Comparison of ENCODE assay signal across 13 cellular contexts in the genomic region with DNA sequence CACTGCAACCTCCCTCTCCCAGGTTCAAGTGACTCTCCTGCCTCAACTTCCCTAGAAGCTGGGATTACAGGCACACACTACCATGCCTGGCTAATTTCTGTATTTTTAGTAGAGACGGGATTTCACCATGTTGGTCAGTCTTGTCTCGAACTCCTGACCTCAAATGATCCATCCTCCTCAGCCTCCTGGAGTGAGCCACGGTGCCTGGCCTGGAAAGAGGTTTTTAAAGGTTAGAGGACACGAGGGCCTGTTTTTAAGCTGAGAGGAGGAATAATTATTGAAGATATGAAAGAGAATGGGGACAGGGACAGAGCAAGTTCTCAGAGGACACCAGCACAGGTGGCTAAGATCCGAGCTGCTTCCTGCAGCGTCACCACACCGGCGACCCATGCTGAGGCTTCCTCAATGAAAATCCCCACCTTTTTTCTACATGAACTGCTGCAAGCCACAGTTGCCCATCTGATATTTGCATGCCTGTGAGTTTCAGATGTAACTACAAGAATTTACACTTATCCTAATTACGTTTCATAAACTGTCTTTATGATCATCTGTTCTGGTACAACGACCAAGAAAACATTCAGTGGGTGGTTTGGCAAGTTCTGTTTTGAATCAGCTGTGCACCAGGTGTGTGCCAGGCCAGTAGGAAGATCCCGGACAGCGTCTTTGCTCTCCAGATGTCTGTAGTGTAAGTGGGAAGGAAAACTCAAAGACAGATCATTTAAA.
DNase-seq lines count a peak whose midpoint lies in the region; ATAC-seq, FAIRE-seq and TF ChIP-seq lines count a peak whose summit lies in the region.
"Had no signal": no experiment of that assay in that cellular context is flagged by ENCODE, and none has a peak within 500 bp of the region (broad histone marks: within the 10 kb centered on the region; RNA-seq: fewer than 3 reads in every experiment).

No MANE protein-coding gene starts in this region.

- WGBS in HepG2 (ENCODE audit: low lambda C conversion rate) = 54% methylated on average over 12 of the region's 12 CpGs

- H3K4me2 ChIP-seq in HepG2 (ENCODE audit: low read depth, low read length) = no peak overlapping the region

- H3K9me3 ChIP-seq in HepG2 (ENCODE audit: low read length) = no peaks in the 10 kb centered on the region
- H3K9me3 ChIP-seq: lower lobe of right lung had no signal

- H3K36me3 ChIP-seq in HepG2 (replicated peaks in 1 of 2; ENCODE audit: control insufficient read depth in 1 of 2, insufficient read depth in 2 of 2, low read length in 2 of 2) = no peaks in the 10 kb centered on the region
- H3K36me3 ChIP-seq: lower lobe of right lung had no signal

- peak overlapping the region; percentile 89 for H3K27ac Mint-ChIP-seq in glutamatergic neuron (ENCODE audit: unreplicated experiment)
- H3K27ac Mint-ChIP-seq: activated T-cell treated with anti-CD3 and anti-CD28 coated beads, Interleukin-2, amount 50 U/mL, for 72 hours; type B pancreatic cell had no signal

- no peak overlapping the region for H3K9ac ChIP-seq in HepG2 (ENCODE audit: insufficient read depth, low read depth, low read length)

- in situ Hi-C loops in HepG2 (cut with HindIII; ENCODE audit: extremely low pct_ligation_motif_present, low pct_unique_long_range_greater_than_20kb) = no loop called here

- no peaks in the 10 kb centered on the region for H3K36me3 Mint-ChIP-seq in glutamatergic neuron (ENCODE audit: unreplicated experiment)
- H3K36me3 Mint-ChIP-seq: type B pancreatic cell had no signal

- peaks cover 8% of the 10 kb centered on the region for H3K4me1 Mint-ChIP-seq in glutamatergic neuron (ENCODE audit: low read depth, unreplicated experiment)

- intact Hi-C loops in HepG2 (cut with micrococcal nuclease; ENCODE audit: unreplicated experiment) = no loop called here

- TF ChIP-seq CTCF in glutamatergic neuron (IDR thresholded peaks at IDR 0.05; ENCODE audit: partially characterized antibody, unreplicated experiment) (no peak), HepG2 (CRISPR knock-in tag; IDR thresholded peaks at IDR 0.05) (no peak)

- H3K9me3 Mint-ChIP-seq in glutamatergic neuron (ENCODE audit: unreplicated experiment) = peaks cover 3% of the 10 kb centered on the region
- H3K9me3 Mint-ChIP-seq: activated T-cell treated with anti-CD3 and anti-CD28 coated beads, Interleukin-2, amount 50 U/mL, for 72 hours; type B pancreatic cell had no signal

- no peak for TF ChIP-seq RAD21 in HepG2 (CRISPR knock-in tag; IDR thresholded peaks at IDR 0.05)

- FAIRE-seq in HepG2 (lab: Jason Lieb, UNC) = no peak
- FAIRE-seq: endothelial cell of umbilical vein had no signal

- TF ChIP-seq EP300 in HepG2 (IDR thresholded peaks at IDR 0.05; ENCODE audit: low read depth in 2 of 2, low read length in 2 of 2) (no peak), HepG2 (CRISPR knock-in tag; IDR thresholded peaks at IDR 0.05; ENCODE audit: borderline replicate concordance) (no peak)

- H3K27me3 Mint-ChIP-seq in glutamatergic neuron (ENCODE audit: unreplicated experiment) = peaks cover 2% of the 10 kb centered on the region
- H3K27me3 Mint-ChIP-seq: type B pancreatic cell had no signal

- H3K79me2 ChIP-seq in HepG2 (ENCODE audit: insufficient read depth, low read length) = no peaks in the 10 kb centered on the region

- no peaks in the 10 kb centered on the region for H3K27me3 ChIP-seq in HepG2 (ENCODE audit: control insufficient read depth in 1 of 2, insufficient read depth in 2 of 2, low read length in 2 of 2)

- peak; percentile 90 for ATAC-seq in GM18517 (IDR thresholded peaks at IDR 0.05; ENCODE audit: unreplicated experiment)
- ATAC-seq in GM21526 (IDR thresholded peaks at IDR 0.05; ENCODE audit: low FRiP score, unreplicated experiment) = peak; percentile 86
- peak; percentile 79 for ATAC-seq in HG03280 (IDR thresholded peaks at IDR 0.05; ENCODE audit: unreplicated experiment)
- no peak for ATAC-seq in HepG2

- no peak for DNase-seq in glutamatergic neuron
- no peak for DNase-seq in NOMO-1 (lab: John Stamatoyannopoulos, UW; ENCODE audit: unreplicated experiment in 2 of 2)
- no peak for DNase-seq in HepG2 (ENCODE audit: low spot score)
- no peak for DNase-seq in activated CD4-positive, alpha-beta T cell treated with anti-CD3 and anti-CD28 coated beads, Interleukin-2, amount 50 U/mL, for 4 hours
- no peak for DNase-seq in islet precursor cell
- DNase-seq: lower lobe of right lung had no signal

- H3K4me3 ChIP-seq in HepG2 (replicated peaks in 1 of 3; ENCODE audit: insufficient read depth in 1 of 3, low read depth in 2 of 3, low read length in 3 of 3) = no peak overlapping the region
- H3K4me3 ChIP-seq: lower lobe of right lung, SK-N-MC had no signal

- H2AFZ ChIP-seq in HepG2 (ENCODE audit: low read length) = no peak overlapping the region

- H3K4me1 ChIP-seq in HepG2 (ENCODE audit: insufficient read depth, low read length) = peaks cover 8% of the 10 kb centered on the region

- no peak overlapping the region for H3K27ac ChIP-seq in HepG2 (ENCODE audit: extremely low read length, insufficient read depth, low read length)
- H3K27ac ChIP-seq: lower lobe of right lung, SK-N-MC had no signal

- TF ChIP-seq POLR2A in HepG2 (IDR thresholded peaks at IDR 0.05; ENCODE audit: insufficient read depth in 1 of 2, low read depth in 2 of 2, low read length in 2 of 2) = no peak

- CTCF ChIA-PET in HepG2 (lab: Yijun Ruan, JAX; ENCODE audit: low intra/inter-chr PET ratio, low total read pairs) = no interaction called here

- no peaks in the 10 kb centered on the region for H4K20me1 ChIP-seq in HepG2 (ENCODE audit: insufficient read depth, low read length)

- BruUV-seq in HepG2 (replicated peaks; lab: Mats Ljungman, UMichigan) = no TSS peak

- POLR2A ChIA-PET in HepG2 (lab: Yijun Ruan, JAX) = no interaction called here

- H3K4me3 Mint-ChIP-seq in glutamatergic neuron (ENCODE audit: unreplicated experiment) = no peak overlapping the region
- H3K4me3 Mint-ChIP-seq: activated T-cell treated with anti-CD3 and anti-CD28 coated beads, Interleukin-2, amount 50 U/mL, for 72 hours; type B pancreatic cell had no signal

TF ChIP-seq in HepG2, 621 proteins besides CTCF, POLR2A, EP300 and RAD21:
- no peak for TF ChIP-seq MED13 (CRISPR knock-in tag; IDR thresholded peaks at IDR 0.05)
- no peak for TF ChIP-seq ATF7-NPFF (CRISPR knock-in tag; IDR thresholded peaks at IDR 0.05; ENCODE audit: low read depth)
- TF ChIP-seq, protein P1, sequence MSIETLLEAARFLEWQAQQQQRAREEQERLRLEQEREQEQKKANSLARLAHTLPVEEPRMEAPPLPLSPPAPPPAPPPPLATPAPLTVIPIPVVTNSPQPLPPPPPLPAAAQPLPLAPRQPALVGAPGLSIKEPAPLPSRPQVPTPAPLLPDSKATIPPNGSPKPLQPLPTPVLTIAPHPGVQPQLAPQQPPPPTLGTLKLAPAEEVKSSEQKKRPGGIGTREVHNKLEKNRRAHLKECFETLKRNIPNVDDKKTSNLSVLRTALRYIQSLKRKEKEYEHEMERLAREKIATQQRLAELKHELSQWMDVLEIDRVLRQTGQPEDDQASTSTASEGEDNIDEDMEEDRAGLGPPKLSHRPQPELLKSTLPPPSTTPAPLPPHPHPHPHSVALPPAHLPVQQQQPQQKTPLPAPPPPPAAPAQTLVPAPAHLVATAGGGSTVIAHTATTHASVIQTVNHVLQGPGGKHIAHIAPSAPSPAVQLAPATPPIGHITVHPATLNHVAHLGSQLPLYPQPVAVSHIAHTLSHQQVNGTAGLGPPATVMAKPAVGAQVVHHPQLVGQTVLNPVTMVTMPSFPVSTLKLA (IDR thresholded peaks at IDR 0.05) = no peak
- TF ChIP-seq, protein P2, sequence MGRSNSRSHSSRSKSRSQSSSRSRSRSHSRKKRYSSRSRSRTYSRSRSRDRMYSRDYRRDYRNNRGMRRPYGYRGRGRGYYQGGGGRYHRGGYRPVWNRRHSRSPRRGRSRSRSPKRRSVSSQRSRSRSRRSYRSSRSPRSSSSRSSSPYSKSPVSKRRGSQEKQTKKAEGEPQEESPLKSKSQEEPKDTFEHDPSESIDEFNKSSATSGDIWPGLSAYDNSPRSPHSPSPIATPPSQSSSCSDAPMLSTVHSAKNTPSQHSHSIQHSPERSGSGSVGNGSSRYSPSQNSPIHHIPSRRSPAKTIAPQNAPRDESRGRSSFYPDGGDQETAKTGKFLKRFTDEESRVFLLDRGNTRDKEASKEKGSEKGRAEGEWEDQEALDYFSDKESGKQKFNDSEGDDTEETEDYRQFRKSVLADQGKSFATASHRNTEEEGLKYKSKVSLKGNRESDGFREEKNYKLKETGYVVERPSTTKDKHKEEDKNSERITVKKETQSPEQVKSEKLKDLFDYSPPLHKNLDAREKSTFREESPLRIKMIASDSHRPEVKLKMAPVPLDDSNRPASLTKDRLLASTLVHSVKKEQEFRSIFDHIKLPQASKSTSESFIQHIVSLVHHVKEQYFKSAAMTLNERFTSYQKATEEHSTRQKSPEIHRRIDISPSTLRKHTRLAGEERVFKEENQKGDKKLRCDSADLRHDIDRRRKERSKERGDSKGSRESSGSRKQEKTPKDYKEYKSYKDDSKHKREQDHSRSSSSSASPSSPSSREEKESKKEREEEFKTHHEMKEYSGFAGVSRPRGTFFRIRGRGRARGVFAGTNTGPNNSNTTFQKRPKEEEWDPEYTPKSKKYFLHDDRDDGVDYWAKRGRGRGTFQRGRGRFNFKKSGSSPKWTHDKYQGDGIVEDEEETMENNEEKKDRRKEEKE (IDR thresholded peaks at IDR 0.05) = no peak
- TF ChIP-seq ZFP82 (CRISPR knock-in tag; IDR thresholded peaks at IDR 0.05; ENCODE audit: borderline replicate concordance) = no peak
TF ChIP-seq in HepG2: peak in this region for 0.
